In the genomic region with DNA sequence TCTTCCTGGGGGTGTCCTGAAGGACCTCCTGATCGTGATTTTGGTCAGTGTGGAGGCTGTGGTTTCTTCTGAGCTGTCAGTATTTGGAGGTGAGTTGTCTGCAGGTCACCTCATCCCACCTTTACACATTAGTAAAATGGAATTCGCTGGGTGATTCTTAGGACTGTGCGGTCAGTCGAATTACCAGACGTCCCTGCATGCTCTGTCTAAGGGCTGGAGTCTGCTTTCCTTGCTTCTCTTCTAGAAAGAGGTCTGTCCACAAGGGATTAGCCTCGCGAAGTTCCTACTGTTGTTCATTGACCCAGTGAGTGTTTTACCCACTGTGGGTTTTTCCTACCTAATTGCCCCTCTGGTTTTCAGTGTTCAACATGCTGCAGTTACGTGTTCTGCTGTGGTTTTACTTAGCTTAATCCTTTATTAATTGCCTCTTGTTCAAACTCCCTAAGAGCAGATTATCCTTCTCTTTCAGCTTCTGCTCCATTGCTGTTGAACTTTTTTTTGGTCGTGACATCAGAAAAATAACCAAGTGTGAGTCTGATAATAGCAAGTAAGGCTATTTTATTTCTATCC, we compare ENCODE assay signal across 16 cellular contexts.
"Had no signal": no experiment of that assay in that cellular context is flagged by ENCODE, and none has a peak within 500 bp of the region (broad histone marks: within the 10 kb centered on the region; RNA-seq: fewer than 3 reads in every experiment).

No MANE protein-coding gene starts in this region.

- H3K4me3 ChIP-seq: prostate gland, sigmoid colon had no signal

- DNase-seq: activated CD4-positive, alpha-beta T cell treated with anti-CD3 and anti-CD28 coated beads for 48 hours; activated T-cell treated with anti-CD3 and anti-CD28 coated beads for 4 hours; brain microvascular endothelial cell; cerebellar nuclear complex; dermis blood vessel endothelial cell; endodermal cell; erythroblast; hypothalamus; left colon; natural killer cell; sigmoid colon; stimulated activated CD4-positive, alpha-beta T cell treated with anti-CD3 and anti-CD28 coated beads, Interleukin-2, amount 100 ng/mL, for 24 hours; stimulated activated naive CD4-positive, alpha-beta T cell; T-cell; T1000 had no signal

- ATAC-seq: left colon, natural killer cell, T-cell had no signal

- H3K27ac ChIP-seq: brain microvascular endothelial cell, sigmoid colon had no signal

- H3K27me3 ChIP-seq: brain microvascular endothelial cell, sigmoid colon had no signal

- H3K36me3 ChIP-seq: prostate gland, sigmoid colon had no signal

- H3K9me3 ChIP-seq: prostate gland, sigmoid colon had no signal
